Comparison of ENCODE assay signal across 18 cellular contexts in genomic region chr4:87257523-87257922, GRCh38. TPM values are rescaled to one million over a fixed set of nuclear protein-coding genes. Genes with fewer than 3 reads are reported as not detected.
DNase-seq lines count a peak whose midpoint lies in the region; ATAC-seq and TF ChIP-seq lines count a peak whose summit lies in the region.
"Had no signal": no experiment of that assay in that cellular context is flagged by ENCODE, and none has a peak within 500 bp of the region (broad histone marks: within the 10 kb centered on the region; RNA-seq: fewer than 3 reads in every experiment).

No MANE protein-coding gene starts in this region.

- no peaks in the 10 kb centered on the region for H3K9me2 ChIP-seq in hepatocyte (replicated peaks; ENCODE audit: insufficient read depth)

- H3K27me3 ChIP-seq in hepatocyte (no peaks in the 10 kb centered on the region), testis (no peaks in the 10 kb centered on the region)

- H3K4me1 ChIP-seq in hepatocyte (ENCODE audit: insufficient read depth) (no peaks in the 10 kb centered on the region), testis (no peaks in the 10 kb centered on the region)

- H3K9me3 ChIP-seq in hepatocyte (ENCODE audit: low read depth), result no peaks in the 10 kb centered on the region
- H3K9me3 ChIP-seq in testis, result no peaks in the 10 kb centered on the region

- TF ChIP-seq POLR2A in testis (IDR thresholded peaks at IDR 0.05), result no peak

- WGBS in hepatocyte (ENCODE audit: low lambda C conversion rate, missing lambda C conversion rate), result 52% methylated on average over 3 of the region's 3 CpGs
- WGBS in testis, 2 donors, result 20 to 27% methylated on average over 3 of the region's 3 CpGs

- TF ChIP-seq CTCF in hepatocyte (IDR thresholded peaks at IDR 0.05; ENCODE audit: poor library complexity) (no peak), testis (IDR thresholded peaks at IDR 0.05) (no peak)

- no peaks in the 10 kb centered on the region for H4K20me1 ChIP-seq in hepatocyte (ENCODE audit: insufficient read depth, poor library complexity, severe bottlenecking)

- H3K36me3 ChIP-seq in hepatocyte (replicated peaks; ENCODE audit: insufficient read depth, low read depth) (no peaks in the 10 kb centered on the region), testis (ENCODE audit: low read depth, missing control alignments) (no peaks in the 10 kb centered on the region)

- H3K4me3 ChIP-seq in hepatocyte, result no peak overlapping the region
- no peak overlapping the region for H3K4me3 ChIP-seq in testis

- H3K27ac ChIP-seq in hepatocyte (peak overlapping the region; percentile 7), testis (no peak overlapping the region)
- H3K27ac ChIP-seq: HL-60 had no signal

- no peak overlapping the region for H3K4me2 ChIP-seq in hepatocyte

- no peak for ATAC-seq in HG02870 (IDR thresholded peaks at IDR 0.05; ENCODE audit: unreplicated experiment)
- ATAC-seq: SK-N-SH treated with all-trans-retinoic acid at 6 μM for 48 hours had no signal

- intact Hi-C loops in testis (cut with DNase I; ENCODE audit: low total_unique reads), result no loop called here

- no peaks in the 10 kb centered on the region for H3K79me2 ChIP-seq in hepatocyte

- peak; percentile 22 for DNase-seq in NCI-H1105 (lab: John Stamatoyannopoulos, UW)
- peak in 37 of 56 donors; percentile 1 to 57 (median 15) for DNase-seq in amygdala (lab: John Stamatoyannopoulos, UW)
- DNase-seq in hepatocyte (ENCODE audit: low spot score), result no peak
- peak; percentile 45 for DNase-seq in testis
- no peak for DNase-seq in GM03348 (ENCODE audit: low spot score)
- DNase-seq in stimulated activated CD4-positive, alpha-beta T cell treated with anti-CD3 and anti-CD28 coated beads, Interleukin-2, amount 100 ng/mL, for 48 hours, result no peak
- DNase-seq: CD8-positive, alpha-beta memory T cell; DMS79; Karpas-422; NCI-H1048; NCI-H146; NCI-H2171 treated with DMSO at 0.1 percent for 48 hours; NCI-H774; RPMI8226; SHP77 treated with DMSO at 0.1 percent for 48 hours had no signal

- no peak overlapping the region for H2AFZ ChIP-seq in hepatocyte

RNA-seq across cellular contexts. Expression of gene KLHL8, which starts 37.1 kb away (rescaled TPM):
- 22.4 and 23.9 TPM in 2 replicates for total RNA-seq in hepatocyte
- 10.0 and 10.9 TPM in 2 replicates for polyA plus RNA-seq in hepatocyte
- total RNA-seq in testis, result 10 to 100 TPM; 10.3 to 10.4 TPM
- polyA plus RNA-seq in testis (ENCODE audit: insufficient read depth, low read depth, low replicate concordance), result 9.5 TPM

Comparison
In these comparisons a context has a peak if more than half of its experiments do, and no peak if none do; other contexts are left out.
1. DNase-seq: peak in NCI-H1105 (single experiment), amygdala (37 of 56) and testis (single experiment); none in hepatocyte (single experiment), GM03348 (single experiment) and stimulated activated CD4-positive, alpha-beta T cell treated with anti-CD3 and anti-CD28 coated beads, Interleukin-2, amount 100 ng/mL, for 48 hours (0 of 2).